1 cellular context compared by ENCODE assay signal in the genomic region with DNA sequence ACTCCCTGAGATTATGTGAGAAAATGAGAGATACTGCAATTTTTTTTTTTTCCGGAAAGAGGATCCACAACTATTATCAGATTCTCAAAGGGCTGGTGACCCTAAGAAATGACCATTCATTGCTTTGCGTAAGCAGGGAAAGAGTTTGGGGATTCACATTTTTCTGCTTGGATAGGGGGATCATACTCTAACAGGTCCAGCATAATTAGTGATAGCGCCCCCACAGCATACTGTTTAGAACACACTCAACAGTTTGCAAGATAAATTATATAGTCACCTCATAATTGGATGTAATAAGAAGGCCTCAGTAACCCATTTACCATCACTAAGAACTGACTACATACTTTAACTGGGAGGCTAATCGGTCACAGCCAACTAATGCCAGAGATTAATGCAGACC.
TF ChIP-seq lines count a peak whose summit lies in the region.

No MANE protein-coding gene starts in this region.

TF ChIP-seq in neural cell, 6 proteins besides CTCF, POLR2A, EP300 and RAD21 (continued from another document):
- TF ChIP-seq REST (IDR thresholded peaks at IDR 0.05; ENCODE audit: borderline replicate concordance), result no peak
- no peak for TF ChIP-seq EZH2 (IDR thresholded peaks at IDR 0.05; ENCODE audit: borderline replicate concordance, insufficient read depth, low read length, poor library complexity, severe bottlenecking)
- no peak for TF ChIP-seq POLR2AphosphoS5 (IDR thresholded peaks at IDR 0.05)
- no peak for TF ChIP-seq TAF1 (IDR thresholded peaks at IDR 0.05; ENCODE audit: low read depth)
- TF ChIP-seq SMC3 (conservative IDR thresholded peaks at IDR 0.05; ENCODE audit: poor library complexity), result no peak
TF ChIP-seq in neural cell: peak in this region for 0.
